ENCODE assay signal across 1 cellular context in the genomic region with DNA sequence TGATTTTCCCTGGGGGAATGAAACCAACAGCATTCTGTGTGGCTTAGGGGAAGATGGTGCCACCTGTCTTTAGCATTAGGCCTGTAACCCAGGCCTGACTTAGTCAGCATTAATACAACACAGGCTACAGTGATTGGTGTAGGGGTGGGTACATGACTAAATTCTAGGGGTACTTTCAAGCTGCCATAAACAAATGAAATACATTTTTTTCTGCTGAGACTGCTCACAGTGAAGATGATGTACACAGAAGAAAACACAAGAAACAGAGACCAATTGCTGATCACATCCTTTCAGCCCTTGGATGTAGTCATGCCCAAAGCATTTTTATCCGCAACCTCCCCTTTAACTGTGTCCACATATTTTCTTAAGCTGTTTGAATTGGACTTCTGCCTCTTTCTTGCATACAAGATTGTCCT.
TF ChIP-seq lines count a peak whose summit lies in the region.

No MANE protein-coding gene starts in this region.

TF ChIP-seq in GM23338, 12 proteins besides CTCF, POLR2A, EP300 and RAD21:
- TF ChIP-seq ZNF462 (CRISPR knock-in tag; IDR thresholded peaks at IDR 0.05) (no peak), EZH2 (IDR thresholded peaks at IDR 0.05; ENCODE audit: low read depth, unreplicated experiment) (no peak), ZNF331 (CRISPR knock-in tag; IDR thresholded peaks at IDR 0.05; ENCODE audit: low read depth) (no peak), ZNF114 (CRISPR knock-in tag; IDR thresholded peaks at IDR 0.05) (no peak), EZH2phosphoT487 (IDR thresholded peaks at IDR 0.05; ENCODE audit: unreplicated experiment) (no peak), JUNB (IDR thresholded peaks at IDR 0.05; ENCODE audit: unreplicated experiment) (no peak), STAT1 (IDR thresholded peaks at IDR 0.05; ENCODE audit: unreplicated experiment) (no peak), POLR2AphosphoS5 (IDR thresholded peaks at IDR 0.05; ENCODE audit: low read depth) (no peak), CREB1 (CRISPR knock-in tag; IDR thresholded peaks at IDR 0.05; ENCODE audit: low read depth) (no peak), REST (IDR thresholded peaks at IDR 0.05; ENCODE audit: unreplicated experiment) (no peak), NANOG (IDR thresholded peaks at IDR 0.05; ENCODE audit: borderline replicate concordance) (no peak)
- TF ChIP-seq, protein P1, sequence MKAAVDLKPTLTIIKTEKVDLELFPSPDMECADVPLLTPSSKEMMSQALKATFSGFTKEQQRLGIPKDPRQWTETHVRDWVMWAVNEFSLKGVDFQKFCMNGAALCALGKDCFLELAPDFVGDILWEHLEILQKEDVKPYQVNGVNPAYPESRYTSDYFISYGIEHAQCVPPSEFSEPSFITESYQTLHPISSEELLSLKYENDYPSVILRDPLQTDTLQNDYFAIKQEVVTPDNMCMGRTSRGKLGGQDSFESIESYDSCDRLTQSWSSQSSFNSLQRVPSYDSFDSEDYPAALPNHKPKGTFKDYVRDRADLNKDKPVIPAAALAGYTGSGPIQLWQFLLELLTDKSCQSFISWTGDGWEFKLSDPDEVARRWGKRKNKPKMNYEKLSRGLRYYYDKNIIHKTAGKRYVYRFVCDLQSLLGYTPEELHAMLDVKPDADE (IDR thresholded peaks at IDR 0.05) = no peak
